1 cellular context compared by ENCODE assay signal in the genomic region with DNA sequence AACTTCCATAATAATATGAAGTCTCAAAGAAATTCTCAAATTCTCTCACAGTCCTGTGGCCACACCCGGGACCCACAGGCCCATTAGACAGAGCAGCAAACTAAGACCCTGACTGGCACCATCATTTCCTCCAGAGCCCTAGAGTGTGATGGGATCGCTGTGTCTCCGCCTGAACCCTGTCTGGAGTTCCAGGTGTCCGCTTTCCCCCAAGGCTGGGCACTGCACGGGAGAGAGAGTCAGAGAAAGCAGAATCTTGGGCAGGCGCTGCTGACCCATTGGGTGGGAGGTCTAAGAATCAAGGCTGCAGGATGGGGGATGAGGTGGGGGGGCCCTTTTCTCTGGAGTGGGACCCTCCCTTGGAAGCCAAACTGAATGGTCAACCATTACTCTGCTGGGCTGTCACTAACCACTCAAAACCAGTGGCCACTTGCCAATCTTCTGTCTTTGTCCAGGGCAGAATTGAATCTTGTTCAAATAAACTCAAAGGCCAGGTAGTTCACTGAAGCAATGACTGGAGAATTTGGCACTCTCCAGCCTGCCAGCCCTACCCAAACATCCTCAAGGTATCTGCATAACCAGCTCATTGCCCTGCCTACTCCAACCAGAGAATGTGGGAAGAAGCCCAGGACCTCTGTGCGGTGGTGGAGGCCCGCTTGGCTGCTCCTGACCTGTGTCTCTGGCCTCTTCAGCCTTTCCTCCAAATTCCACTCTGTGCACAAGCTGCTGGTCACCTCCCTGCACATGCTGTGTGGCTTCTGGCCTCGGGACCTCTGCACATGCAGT.
A peak's percentile ranks its signal among the peaks of the same experiment; 100 is the strongest.
TF ChIP-seq lines count a peak whose summit lies in the region.

No MANE protein-coding gene starts in this region.

TF ChIP-seq in HepG2, 621 proteins besides CTCF, POLR2A, EP300 and RAD21 (continued from another document and continues in another):
- TF ChIP-seq, protein P1, sequence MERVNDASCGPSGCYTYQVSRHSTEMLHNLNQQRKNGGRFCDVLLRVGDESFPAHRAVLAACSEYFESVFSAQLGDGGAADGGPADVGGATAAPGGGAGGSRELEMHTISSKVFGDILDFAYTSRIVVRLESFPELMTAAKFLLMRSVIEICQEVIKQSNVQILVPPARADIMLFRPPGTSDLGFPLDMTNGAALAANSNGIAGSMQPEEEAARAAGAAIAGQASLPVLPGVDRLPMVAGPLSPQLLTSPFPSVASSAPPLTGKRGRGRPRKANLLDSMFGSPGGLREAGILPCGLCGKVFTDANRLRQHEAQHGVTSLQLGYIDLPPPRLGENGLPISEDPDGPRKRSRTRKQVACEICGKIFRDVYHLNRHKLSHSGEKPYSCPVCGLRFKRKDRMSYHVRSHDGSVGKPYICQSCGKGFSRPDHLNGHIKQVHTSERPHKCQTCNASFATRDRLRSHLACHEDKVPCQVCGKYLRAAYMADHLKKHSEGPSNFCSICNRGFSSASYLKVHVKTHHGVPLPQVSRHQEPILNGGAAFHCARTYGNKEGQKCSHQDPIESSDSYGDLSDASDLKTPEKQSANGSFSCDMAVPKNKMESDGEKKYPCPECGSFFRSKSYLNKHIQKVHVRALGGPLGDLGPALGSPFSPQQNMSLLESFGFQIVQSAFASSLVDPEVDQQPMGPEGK (CRISPR knock-in tag; IDR thresholded peaks at IDR 0.05) = peak; percentile 46; the same call in 1 of the 2 replicates
- TF ChIP-seq MZF1 (CRISPR knock-in tag; IDR thresholded peaks at IDR 0.05; ENCODE audit: borderline replicate concordance) = no peak
- TF ChIP-seq KDM2A (CRISPR knock-in tag; IDR thresholded peaks at IDR 0.05; ENCODE audit: borderline replicate concordance, low read depth) = no peak
- TF ChIP-seq ZC3H13 (CRISPR knock-in tag; IDR thresholded peaks at IDR 0.05) = no peak
- TF ChIP-seq, protein P2, sequence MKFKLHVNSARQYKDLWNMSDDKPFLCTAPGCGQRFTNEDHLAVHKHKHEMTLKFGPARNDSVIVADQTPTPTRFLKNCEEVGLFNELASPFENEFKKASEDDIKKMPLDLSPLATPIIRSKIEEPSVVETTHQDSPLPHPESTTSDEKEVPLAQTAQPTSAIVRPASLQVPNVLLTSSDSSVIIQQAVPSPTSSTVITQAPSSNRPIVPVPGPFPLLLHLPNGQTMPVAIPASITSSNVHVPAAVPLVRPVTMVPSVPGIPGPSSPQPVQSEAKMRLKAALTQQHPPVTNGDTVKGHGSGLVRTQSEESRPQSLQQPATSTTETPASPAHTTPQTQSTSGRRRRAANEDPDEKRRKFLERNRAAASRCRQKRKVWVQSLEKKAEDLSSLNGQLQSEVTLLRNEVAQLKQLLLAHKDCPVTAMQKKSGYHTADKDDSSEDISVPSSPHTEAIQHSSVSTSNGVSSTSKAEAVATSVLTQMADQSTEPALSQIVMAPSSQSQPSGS (CRISPR knock-in tag; IDR thresholded peaks at IDR 0.05) = 0 out of 2 replicates have a peak, but pooled peaks have one; percentile 35
- TF ChIP-seq ZNF510 (CRISPR knock-in tag; IDR thresholded peaks at IDR 0.05; ENCODE audit: low read depth) = no peak
- TF ChIP-seq NCOA5 (CRISPR knock-in tag; IDR thresholded peaks at IDR 0.05) = no peak
- TF ChIP-seq GABPA (IDR thresholded peaks at IDR 0.05; ENCODE audit: low read depth, low read length) = no peak
- TF ChIP-seq GABPA (CRISPR knock-in tag; IDR thresholded peaks at IDR 0.05; ENCODE audit: low read depth) = no peak
- no peak for TF ChIP-seq CEBPG (CRISPR knock-in tag; IDR thresholded peaks at IDR 0.05)
- no peak for TF ChIP-seq MYC (CRISPR knock-in tag; IDR thresholded peaks at IDR 0.05; ENCODE audit: borderline replicate concordance)
- TF ChIP-seq SETDB1 (CRISPR knock-in tag; IDR thresholded peaks at IDR 0.05; ENCODE audit: borderline replicate concordance) = no peak
- TF ChIP-seq ZNF33A (CRISPR knock-in tag; IDR thresholded peaks at IDR 0.05; ENCODE audit: borderline replicate concordance) = 0 out of 2 replicates have a peak, but pooled peaks have one; percentile 41
- no peak for TF ChIP-seq ZSCAN31 (CRISPR knock-in tag; IDR thresholded peaks at IDR 0.05; ENCODE audit: low read depth)
- TF ChIP-seq, protein P3, sequence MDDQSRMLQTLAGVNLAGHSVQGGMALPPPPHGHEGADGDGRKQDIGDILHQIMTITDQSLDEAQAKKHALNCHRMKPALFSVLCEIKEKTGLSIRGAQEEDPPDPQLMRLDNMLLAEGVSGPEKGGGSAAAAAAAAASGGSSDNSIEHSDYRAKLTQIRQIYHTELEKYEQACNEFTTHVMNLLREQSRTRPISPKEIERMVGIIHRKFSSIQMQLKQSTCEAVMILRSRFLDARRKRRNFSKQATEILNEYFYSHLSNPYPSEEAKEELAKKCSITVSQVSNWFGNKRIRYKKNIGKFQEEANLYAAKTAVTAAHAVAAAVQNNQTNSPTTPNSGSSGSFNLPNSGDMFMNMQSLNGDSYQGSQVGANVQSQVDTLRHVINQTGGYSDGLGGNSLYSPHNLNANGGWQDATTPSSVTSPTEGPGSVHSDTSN (CRISPR knock-in tag; IDR thresholded peaks at IDR 0.05; ENCODE audit: borderline replicate concordance) = no peak
- TF ChIP-seq, protein P4, sequence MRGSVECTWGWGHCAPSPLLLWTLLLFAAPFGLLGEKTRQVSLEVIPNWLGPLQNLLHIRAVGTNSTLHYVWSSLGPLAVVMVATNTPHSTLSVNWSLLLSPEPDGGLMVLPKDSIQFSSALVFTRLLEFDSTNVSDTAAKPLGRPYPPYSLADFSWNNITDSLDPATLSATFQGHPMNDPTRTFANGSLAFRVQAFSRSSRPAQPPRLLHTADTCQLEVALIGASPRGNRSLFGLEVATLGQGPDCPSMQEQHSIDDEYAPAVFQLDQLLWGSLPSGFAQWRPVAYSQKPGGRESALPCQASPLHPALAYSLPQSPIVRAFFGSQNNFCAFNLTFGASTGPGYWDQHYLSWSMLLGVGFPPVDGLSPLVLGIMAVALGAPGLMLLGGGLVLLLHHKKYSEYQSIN (CRISPR knock-in tag; IDR thresholded peaks at IDR 0.05; ENCODE audit: borderline replicate concordance) = no peak
- no peak for TF ChIP-seq MED8 (CRISPR knock-in tag; IDR thresholded peaks at IDR 0.05; ENCODE audit: insufficient replicate concordance)
- no peak for TF ChIP-seq CREB1 (IDR thresholded peaks at IDR 0.05)
- TF ChIP-seq CREB1 (CRISPR knock-in tag; IDR thresholded peaks at IDR 0.05) = no peak
- TF ChIP-seq SALL2 (CRISPR knock-in tag; IDR thresholded peaks at IDR 0.05) = no peak
- TF ChIP-seq, protein P5, sequence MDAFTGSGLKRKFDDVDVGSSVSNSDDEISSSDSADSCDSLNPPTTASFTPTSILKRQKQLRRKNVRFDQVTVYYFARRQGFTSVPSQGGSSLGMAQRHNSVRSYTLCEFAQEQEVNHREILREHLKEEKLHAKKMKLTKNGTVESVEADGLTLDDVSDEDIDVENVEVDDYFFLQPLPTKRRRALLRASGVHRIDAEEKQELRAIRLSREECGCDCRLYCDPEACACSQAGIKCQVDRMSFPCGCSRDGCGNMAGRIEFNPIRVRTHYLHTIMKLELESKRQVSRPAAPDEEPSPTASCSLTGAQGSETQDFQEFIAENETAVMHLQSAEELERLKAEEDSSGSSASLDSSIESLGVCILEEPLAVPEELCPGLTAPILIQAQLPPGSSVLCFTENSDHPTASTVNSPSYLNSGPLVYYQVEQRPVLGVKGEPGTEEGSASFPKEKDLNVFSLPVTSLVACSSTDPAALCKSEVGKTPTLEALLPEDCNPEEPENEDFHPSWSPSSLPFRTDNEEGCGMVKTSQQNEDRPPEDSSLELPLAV (CRISPR knock-in tag; conservative IDR thresholded peaks at IDR 0.05; ENCODE audit: low read depth) = no peak
- no peak for TF ChIP-seq ZNF143 (CRISPR knock-in tag; IDR thresholded peaks at IDR 0.05)
- TF ChIP-seq ONECUT2 (CRISPR knock-in tag; IDR thresholded peaks at IDR 0.05) = no peak
- no peak for TF ChIP-seq ZFP36L1 (CRISPR knock-in tag; IDR thresholded peaks at IDR 0.05)
- TF ChIP-seq SP1 (IDR thresholded peaks at IDR 0.05) = no peak
- TF ChIP-seq SP1 (CRISPR knock-in tag; IDR thresholded peaks at IDR 0.05) = no peak
- TF ChIP-seq, protein P6, sequence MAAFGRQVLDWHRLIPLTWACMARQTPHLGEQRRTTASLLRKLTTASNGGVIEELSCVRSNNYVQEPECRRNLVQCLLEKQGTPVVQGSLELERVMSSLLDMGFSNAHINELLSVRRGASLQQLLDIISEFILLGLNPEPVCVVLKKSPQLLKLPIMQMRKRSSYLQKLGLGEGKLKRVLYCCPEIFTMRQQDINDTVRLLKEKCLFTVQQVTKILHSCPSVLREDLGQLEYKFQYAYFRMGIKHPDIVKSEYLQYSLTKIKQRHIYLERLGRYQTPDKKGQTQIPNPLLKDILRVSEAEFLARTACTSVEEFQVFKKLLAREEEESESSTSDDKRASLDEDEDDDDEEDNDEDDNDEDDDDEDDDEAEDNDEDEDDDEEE (CRISPR knock-in tag; IDR thresholded peaks at IDR 0.05) = no peak
- TF ChIP-seq PCBP1 (IDR thresholded peaks at IDR 0.05; ENCODE audit: borderline replicate concordance, low read depth, low read length) = no peak
- no peak for TF ChIP-seq MXD4 (CRISPR knock-in tag; IDR thresholded peaks at IDR 0.05)
- TF ChIP-seq ZNF891 (CRISPR knock-in tag; IDR thresholded peaks at IDR 0.05) = no peak
- TF ChIP-seq XBP1 (CRISPR knock-in tag; IDR thresholded peaks at IDR 0.05) = no peak
- no peak for TF ChIP-seq ZFY (CRISPR knock-in tag; IDR thresholded peaks at IDR 0.05)
- TF ChIP-seq, protein P7, sequence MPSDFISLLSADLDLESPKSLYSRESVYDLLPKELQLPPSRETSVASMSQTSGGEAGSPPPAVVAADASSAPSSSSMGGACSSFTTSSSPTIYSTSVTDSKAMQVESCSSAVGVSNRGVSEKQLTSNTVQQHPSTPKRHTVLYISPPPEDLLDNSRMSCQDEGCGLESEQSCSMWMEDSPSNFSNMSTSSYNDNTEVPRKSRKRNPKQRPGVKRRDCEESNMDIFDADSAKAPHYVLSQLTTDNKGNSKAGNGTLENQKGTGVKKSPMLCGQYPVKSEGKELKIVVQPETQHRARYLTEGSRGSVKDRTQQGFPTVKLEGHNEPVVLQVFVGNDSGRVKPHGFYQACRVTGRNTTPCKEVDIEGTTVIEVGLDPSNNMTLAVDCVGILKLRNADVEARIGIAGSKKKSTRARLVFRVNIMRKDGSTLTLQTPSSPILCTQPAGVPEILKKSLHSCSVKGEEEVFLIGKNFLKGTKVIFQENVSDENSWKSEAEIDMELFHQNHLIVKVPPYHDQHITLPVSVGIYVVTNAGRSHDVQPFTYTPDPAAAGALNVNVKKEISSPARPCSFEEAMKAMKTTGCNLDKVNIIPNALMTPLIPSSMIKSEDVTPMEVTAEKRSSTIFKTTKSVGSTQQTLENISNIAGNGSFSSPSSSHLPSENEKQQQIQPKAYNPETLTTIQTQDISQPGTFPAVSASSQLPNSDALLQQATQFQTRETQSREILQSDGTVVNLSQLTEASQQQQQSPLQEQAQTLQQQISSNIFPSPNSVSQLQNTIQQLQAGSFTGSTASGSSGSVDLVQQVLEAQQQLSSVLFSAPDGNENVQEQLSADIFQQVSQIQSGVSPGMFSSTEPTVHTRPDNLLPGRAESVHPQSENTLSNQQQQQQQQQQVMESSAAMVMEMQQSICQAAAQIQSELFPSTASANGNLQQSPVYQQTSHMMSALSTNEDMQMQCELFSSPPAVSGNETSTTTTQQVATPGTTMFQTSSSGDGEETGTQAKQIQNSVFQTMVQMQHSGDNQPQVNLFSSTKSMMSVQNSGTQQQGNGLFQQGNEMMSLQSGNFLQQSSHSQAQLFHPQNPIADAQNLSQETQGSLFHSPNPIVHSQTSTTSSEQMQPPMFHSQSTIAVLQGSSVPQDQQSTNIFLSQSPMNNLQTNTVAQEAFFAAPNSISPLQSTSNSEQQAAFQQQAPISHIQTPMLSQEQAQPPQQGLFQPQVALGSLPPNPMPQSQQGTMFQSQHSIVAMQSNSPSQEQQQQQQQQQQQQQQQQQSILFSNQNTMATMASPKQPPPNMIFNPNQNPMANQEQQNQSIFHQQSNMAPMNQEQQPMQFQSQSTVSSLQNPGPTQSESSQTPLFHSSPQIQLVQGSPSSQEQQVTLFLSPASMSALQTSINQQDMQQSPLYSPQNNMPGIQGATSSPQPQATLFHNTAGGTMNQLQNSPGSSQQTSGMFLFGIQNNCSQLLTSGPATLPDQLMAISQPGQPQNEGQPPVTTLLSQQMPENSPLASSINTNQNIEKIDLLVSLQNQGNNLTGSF (CRISPR knock-in tag; IDR thresholded peaks at IDR 0.05) = no peak
- no peak for TF ChIP-seq ZNF441 (CRISPR knock-in tag; IDR thresholded peaks at IDR 0.05; ENCODE audit: borderline replicate concordance)
- TF ChIP-seq ZMYM4 (CRISPR knock-in tag; IDR thresholded peaks at IDR 0.05) = 0 out of 2 replicates have a peak, but pooled peaks have one; percentile 38
- TF ChIP-seq KLF15 (CRISPR knock-in tag; IDR thresholded peaks at IDR 0.05; ENCODE audit: borderline replicate concordance) = no peak
- no peak for TF ChIP-seq ETV5 (CRISPR knock-in tag; IDR thresholded peaks at IDR 0.05; ENCODE audit: borderline replicate concordance)
- TF ChIP-seq, protein P8, sequence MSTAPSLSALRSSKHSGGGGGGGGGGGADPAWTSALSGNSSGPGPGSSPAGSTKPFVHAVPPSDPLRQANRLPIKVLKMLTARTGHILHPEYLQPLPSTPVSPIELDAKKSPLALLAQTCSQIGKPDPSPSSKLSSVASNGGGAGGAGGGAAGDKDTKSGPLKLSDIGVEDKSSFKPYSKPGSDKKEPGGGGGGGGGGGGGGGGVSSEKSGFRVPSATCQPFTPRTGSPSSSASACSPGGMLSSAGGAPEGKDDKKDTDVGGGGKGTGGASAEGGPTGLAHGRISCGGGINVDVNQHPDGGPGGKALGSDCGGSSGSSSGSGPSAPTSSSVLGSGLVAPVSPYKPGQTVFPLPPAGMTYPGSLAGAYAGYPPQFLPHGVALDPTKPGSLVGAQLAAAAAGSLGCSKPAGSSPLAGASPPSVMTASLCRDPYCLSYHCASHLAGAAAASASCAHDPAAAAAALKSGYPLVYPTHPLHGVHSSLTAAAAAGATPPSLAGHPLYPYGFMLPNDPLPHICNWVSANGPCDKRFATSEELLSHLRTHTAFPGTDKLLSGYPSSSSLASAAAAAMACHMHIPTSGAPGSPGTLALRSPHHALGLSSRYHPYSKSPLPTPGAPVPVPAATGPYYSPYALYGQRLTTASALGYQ (CRISPR knock-in tag; IDR thresholded peaks at IDR 0.05) = no peak
- peak; percentile 26; the same call in 1 of the 2 replicates for TF ChIP-seq BCL6 (CRISPR knock-in tag; IDR thresholded peaks at IDR 0.05)
- no peak for TF ChIP-seq ZNF672 (CRISPR knock-in tag; IDR thresholded peaks at IDR 0.05)
- no peak for TF ChIP-seq ZSCAN29 (CRISPR knock-in tag; conservative IDR thresholded peaks at IDR 0.05)
- TF ChIP-seq ZNF20 (CRISPR knock-in tag; IDR thresholded peaks at IDR 0.05) = no peak
- TF ChIP-seq, protein P9, sequence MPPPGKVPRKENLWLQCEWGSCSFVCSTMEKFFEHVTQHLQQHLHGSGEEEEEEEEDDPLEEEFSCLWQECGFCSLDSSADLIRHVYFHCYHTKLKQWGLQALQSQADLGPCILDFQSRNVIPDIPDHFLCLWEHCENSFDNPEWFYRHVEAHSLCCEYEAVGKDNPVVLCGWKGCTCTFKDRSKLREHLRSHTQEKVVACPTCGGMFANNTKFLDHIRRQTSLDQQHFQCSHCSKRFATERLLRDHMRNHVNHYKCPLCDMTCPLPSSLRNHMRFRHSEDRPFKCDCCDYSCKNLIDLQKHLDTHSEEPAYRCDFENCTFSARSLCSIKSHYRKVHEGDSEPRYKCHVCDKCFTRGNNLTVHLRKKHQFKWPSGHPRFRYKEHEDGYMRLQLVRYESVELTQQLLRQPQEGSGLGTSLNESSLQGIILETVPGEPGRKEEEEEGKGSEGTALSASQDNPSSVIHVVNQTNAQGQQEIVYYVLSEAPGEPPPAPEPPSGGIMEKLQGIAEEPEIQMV (CRISPR knock-in tag; IDR thresholded peaks at IDR 0.05; ENCODE audit: low read depth) = no peak
- TF ChIP-seq ZNF577 (CRISPR knock-in tag; IDR thresholded peaks at IDR 0.05; ENCODE audit: borderline replicate concordance, low read depth) = no peak
